In genomic region chr15:83308671-83309070, GRCh38 we compare ENCODE assay signal across 18 cellular contexts. TPM values are rescaled to one million over a fixed set of nuclear protein-coding genes. Genes with fewer than 3 reads are reported as not detected.
DNase-seq lines count a peak whose midpoint lies in the region; ATAC-seq lines count a peak whose summit lies in the region.
"Had no signal": no experiment of that assay in that cellular context is flagged by ENCODE, and none has a peak within 500 bp of the region (broad histone marks: within the 10 kb centered on the region; RNA-seq: fewer than 3 reads in every experiment).

No MANE protein-coding gene starts in this region.

- intact Hi-C loops in head of caudate nucleus (cut with DNase I) = no loop called here

- DNase-seq in caudate nucleus (lab: John Stamatoyannopoulos, UW) (peak in 17 of 61 donors; percentile 2 to 75 (median 13)), head of caudate nucleus (peak in 24 of 42 donors; percentile 7 to 85 (median 46)), putamen (ENCODE audit: low spot score) (peak; percentile 47), occipital lobe (lab: John Stamatoyannopoulos, UW) (no peak)
- DNase-seq: C1 segment of cervical spinal cord; Calu3; CD4-positive, alpha-beta memory T cell; COR-L47; DMS53; DMS79 treated with DMSO at 0.1 percent for 48 hours; GF-D8; GOT3; H7; HFFc6 had no signal

- peak overlapping the region; percentile 46 for H3K27ac ChIP-seq in caudate nucleus (ENCODE audit: low read depth, low read length)

- ATAC-seq in HG03354 (IDR thresholded peaks at IDR 0.05; ENCODE audit: poor library complexity, severe bottlenecking, unreplicated experiment) (no peak), GM21526 (IDR thresholded peaks at IDR 0.05; ENCODE audit: low FRiP score, unreplicated experiment) (no peak)
- ATAC-seq: HCT116 had no signal

RNA-seq across cellular contexts. Expression of gene BNC1, which starts 24.2 kb away (rescaled TPM):
- total RNA-seq in occipital lobe = 0.16 TPM
- total RNA-seq: Calu3; CD4-positive, alpha-beta memory T cell; G401 had no signal
